ENCODE assay signal across 8 cellular contexts in genomic region chr20:50308513-50309279, GRCh38.
DNase-seq lines count a peak whose midpoint lies in the region; ATAC-seq and TF ChIP-seq lines count a peak whose summit lies in the region.

No MANE protein-coding gene starts in this region.

- peak overlapping the region in 3 of 6 donors; percentile 20 to 77 (median 73) for H3K27ac Mint-ChIP-seq in immature natural killer cell

- no peaks in the 10 kb centered on the region for H3K36me3 Mint-ChIP-seq in immature natural killer cell

- no peak for TF ChIP-seq POLR2A in GM18505 (IDR thresholded peaks at IDR 0.05; ENCODE audit: borderline replicate concordance, extremely low read depth, insufficient read depth, insufficient read length)

- H3K4me3 ChIP-seq in MG63 = no peak overlapping the region
- H3K4me3 ChIP-seq in brain microvascular endothelial cell (ENCODE audit: low read depth, low read length) = peak overlapping the region; percentile 20
- H3K4me3 ChIP-seq in skeletal muscle cell (ENCODE audit: low read depth, low read length) = no peak overlapping the region

- no peaks in the 10 kb centered on the region for H3K9me3 Mint-ChIP-seq in immature natural killer cell

- no peaks in the 10 kb centered on the region for H3K9me3 ChIP-seq in MG63

- peaks cover 8 to 13% (median 11%) of the 10 kb centered on the region in 3 donors for H3K27me3 Mint-ChIP-seq in immature natural killer cell (ENCODE audit: low read depth in 3 of 3)

- in situ Hi-C loops in brain microvascular endothelial cell (cut with HindIII; ENCODE audit: low pct_ligation_motif_present, low sequenced_read_pairs) = no loop called here

- no peaks in the 10 kb centered on the region for H3K36me3 ChIP-seq in MG63
- H3K36me3 ChIP-seq in brain microvascular endothelial cell (replicated peaks) = no peaks in the 10 kb centered on the region

- ATAC-seq in GM18505 (IDR thresholded peaks at IDR 0.05; ENCODE audit: unreplicated experiment) (no peak), HG02678 (IDR thresholded peaks at IDR 0.05; ENCODE audit: unreplicated experiment) (no peak)

- no peaks in the 10 kb centered on the region for H3K27me3 ChIP-seq in MG63
- H3K27me3 ChIP-seq in brain microvascular endothelial cell (replicated peaks) = no peaks in the 10 kb centered on the region

- peaks cover 19 to 25% of the 10 kb centered on the region in 2 donors for H3K4me1 Mint-ChIP-seq in immature natural killer cell

- H3K27ac ChIP-seq in brain microvascular endothelial cell = peak overlapping the region; percentile 78

- peak; percentile 57 for DNase-seq in 8988T
- DNase-seq in MG63 = peak; percentile 99
- DNase-seq in brain microvascular endothelial cell = peak; percentile 93
- DNase-seq in immature natural killer cell = peak in 2 of 3 donors; percentile 18
- peak; percentile 98 for DNase-seq in skeletal muscle cell (ENCODE audit: low read depth)
- DNase-seq in germinal center (ENCODE audit: low spot score) = no peak

- H3K4me3 Mint-ChIP-seq in immature natural killer cell = no peak overlapping the region

- TF ChIP-seq CTCF in brain microvascular endothelial cell (IDR thresholded peaks at IDR 0.05; ENCODE audit: low read depth, low read length, missing control alignments) = peak; percentile 40
